ENCODE assay signal across 18 cellular contexts in genomic region chr5:65919773-65920172, GRCh38.
"Had no signal": no experiment of that assay in that cellular context is flagged by ENCODE, and none has a peak within 500 bp of the region (broad histone marks: within the 10 kb centered on the region; RNA-seq: fewer than 3 reads in every experiment).

No MANE protein-coding gene starts in this region.

- H3K4me3 ChIP-seq: body of pancreas, heart right ventricle, left ventricle myocardium inferior, right atrium auricular region, smooth muscle cell, thyroid gland, vagina had no signal

- ATAC-seq: activated T-helper 17 cell treated with anti-CD3 and anti-CD28 coated beads, Interleukin-2, amount 50 U/mL, for 72 hours; body of pancreas; effector memory CD8-positive, alpha-beta T cell; T-helper 17 cell; WTC11 had no signal

- DNase-seq: activated CD4-positive, alpha-beta T cell treated with anti-CD3 and anti-CD28 coated beads, Interleukin-2, amount 10 ng/mL, durations not matched to agents 24 days and 14 days; activated naive CD4-positive, alpha-beta T cell treated with anti-CD3 and anti-CD28 coated beads, Interleukin-2, amount 10 ng/mL, durations not matched to agents 7 days and 5 days; activated T-cell treated with anti-CD3 and anti-CD28 coated beads for 4 hours; body of pancreas; effector memory CD8-positive, alpha-beta T cell; heart right ventricle; left ventricle myocardium inferior; mesenchymal stem cell; posterior cingulate gyrus; T-helper 17 cell; thyroid gland had no signal

- H3K27me3 ChIP-seq: body of pancreas, heart right ventricle, right atrium auricular region, thyroid gland, vagina had no signal

- FAIRE-seq: frontal cortex, keratinocyte had no signal

- H3K36me3 ChIP-seq: heart right ventricle, left ventricle myocardium inferior, right atrium auricular region, thyroid gland, vagina had no signal
